1 cellular context compared by ENCODE assay signal in genomic region chr4:1790005-1790404, GRCh38.
A peak's percentile ranks its signal among the peaks of the same experiment; 100 is the strongest.
TF ChIP-seq lines count a peak whose summit lies in the region.

No MANE protein-coding gene starts in this region.

TF ChIP-seq in HepG2, 621 proteins besides CTCF, POLR2A, EP300 and RAD21:
- TF ChIP-seq MLX (CRISPR knock-in tag; IDR thresholded peaks at IDR 0.05) = no peak
- peak; percentile 50; the same call in 1 of the 2 replicates for TF ChIP-seq CEBPB (IDR thresholded peaks at IDR 0.05; ENCODE audit: borderline replicate concordance, low read depth, low read length)
- no peak for TF ChIP-seq JUNB (CRISPR knock-in tag; IDR thresholded peaks at IDR 0.05; ENCODE audit: borderline replicate concordance)
- no peak for TF ChIP-seq TRAFD1 (CRISPR knock-in tag; IDR thresholded peaks at IDR 0.05; ENCODE audit: borderline replicate concordance)
- no peak for TF ChIP-seq GFI1 (CRISPR knock-in tag; IDR thresholded peaks at IDR 0.05; ENCODE audit: borderline replicate concordance)
TF ChIP-seq in HepG2: peak in this region for 1.
